ENCODE assay signal across 17 cellular contexts in the genomic region with DNA sequence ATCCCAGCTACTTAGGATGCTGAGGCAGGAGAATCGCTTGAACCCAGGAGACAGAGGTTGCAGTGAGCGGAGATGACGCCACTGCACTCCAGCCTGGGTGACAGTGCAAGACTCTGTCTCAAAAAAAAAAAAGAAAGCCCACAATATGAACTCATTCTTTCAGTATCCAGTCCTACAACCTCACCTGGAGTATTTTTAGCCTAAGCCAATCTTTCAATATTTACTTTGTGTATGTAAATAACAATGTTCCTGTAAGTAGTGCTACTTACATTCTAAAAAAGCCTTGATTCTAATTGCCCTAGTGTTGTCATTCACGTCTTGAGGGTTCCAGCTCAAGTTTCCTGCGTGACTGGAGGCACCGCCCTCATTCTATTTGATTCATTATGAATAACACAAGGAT.
DNase-seq lines count a peak whose midpoint lies in the region; ATAC-seq and TF ChIP-seq lines count a peak whose summit lies in the region.
"Had no signal": no experiment of that assay in that cellular context is flagged by ENCODE, and none has a peak within 500 bp of the region (broad histone marks: within the 10 kb centered on the region; RNA-seq: fewer than 3 reads in every experiment).

No MANE protein-coding gene starts in this region.

- DNase-seq in NCI-H345 (lab: John Stamatoyannopoulos, UW) (peak; percentile 35), NCI-H345 treated with DMSO at 0.1 percent for 48 hours (lab: John Stamatoyannopoulos, UW; ENCODE audit: unreplicated experiment) (no peak), NCI-H2029 treated with DMSO at 0.1 percent for 48 hours (lab: John Stamatoyannopoulos, UW) (peak; percentile 90), body of pancreas (peak; percentile 30 to 60 (median 41)), stomach (peak; percentile 55), posterior cingulate gyrus (no peak)
- DNase-seq in activated CD4-positive, alpha-beta T cell treated with anti-CD3 and anti-CD28 coated beads, Interleukin-2, amount 50 U/mL, for 48 hours = no peak
- DNase-seq: CD4-positive, CD25-positive, alpha-beta regulatory T cell; dermis blood vessel endothelial cell; erythroblast; GM23248; Kasumi-1; nephron progenitor cell; stimulated activated CD4-positive, alpha-beta T cell treated with anti-CD3 and anti-CD28 coated beads, Interleukin-15, amount 100 ng/mL, for 24 hours had no signal

- no peaks in the 10 kb centered on the region for H3K27me3 ChIP-seq in body of pancreas
- no peaks in the 10 kb centered on the region for H3K27me3 ChIP-seq in stomach

- H3K4me1 ChIP-seq in body of pancreas (peaks cover 18% of the 10 kb centered on the region), stomach (peaks cover 5 to 9% (median 7%) of the 10 kb centered on the region in 4 donors)

- no peak for TF ChIP-seq EP300 in stomach (IDR thresholded peaks at IDR 0.05)

- no peak overlapping the region for H3K4me3 ChIP-seq in body of pancreas
- no peak overlapping the region for H3K4me3 ChIP-seq in stomach
- H3K4me3 ChIP-seq: A549, GM23248 had no signal

- H3K27ac ChIP-seq in body of pancreas = peak overlapping the region; percentile 17 to 59 (median 30)
- H3K27ac ChIP-seq in stomach = peak overlapping the region in 4 of 5 donors; percentile 7 to 61 (median 52)
- H3K27ac ChIP-seq: A549, GM23248 had no signal

- ATAC-seq in body of pancreas (peak; percentile 95), HG03457 (IDR thresholded peaks at IDR 0.05; ENCODE audit: unreplicated experiment) (no peak)
- ATAC-seq: A549; activated naive CD4-positive, alpha-beta T cell treated with anti-CD3 and anti-CD28 coated beads, Interleukin-2, amount 50 U/mL, for 72 hours had no signal

- 30 to 40% methylated on average over 6 of the region's 6 CpGs for WGBS in body of pancreas, 2 donors
- WGBS in stomach, 5 donors = 31 to 67% (median 56%) methylated on average over 6 of the region's 6 CpGs

- intact Hi-C loops in body of pancreas (cut with DNase I) (no loop called here), stomach (cut with DNase I; ENCODE audit: low total_unique reads) (no loop called here), posterior cingulate gyrus (cut with DNase I) (no loop called here)

- H3K9me3 ChIP-seq in body of pancreas = no peaks in the 10 kb centered on the region
- no peaks in the 10 kb centered on the region for H3K9me3 ChIP-seq in stomach
- H3K9me3 ChIP-seq: A549 had no signal

- TF ChIP-seq POLR2A in body of pancreas (IDR thresholded peaks at IDR 0.05) (no peak), stomach (IDR thresholded peaks at IDR 0.05) (no peak)

- no peaks in the 10 kb centered on the region for H3K36me3 ChIP-seq in body of pancreas (replicated peaks in 1 of 2; ENCODE audit: insufficient read depth in 1 of 2, low read depth in 2 of 2)
- H3K36me3 ChIP-seq in stomach = no peaks in the 10 kb centered on the region

- no peak for TF ChIP-seq CTCF in body of pancreas (IDR thresholded peaks at IDR 0.05)
- TF ChIP-seq CTCF in stomach (IDR thresholded peaks at IDR 0.05) = no peak

Comparison
In these comparisons a context has a peak if more than half of its experiments do, and no peak if none do; other contexts are left out.
1. DNase-seq: peak in NCI-H345 (single experiment), NCI-H2029 treated with DMSO at 0.1 percent for 48 hours (single experiment), body of pancreas (4 of 4) and stomach (single experiment); none in NCI-H345 treated with DMSO at 0.1 percent for 48 hours (single experiment), posterior cingulate gyrus (0 of 10) and activated CD4-positive, alpha-beta T cell treated with anti-CD3 and anti-CD28 coated beads, Interleukin-2, amount 50 U/mL, for 48 hours (0 of 2).